In the genomic region with DNA sequence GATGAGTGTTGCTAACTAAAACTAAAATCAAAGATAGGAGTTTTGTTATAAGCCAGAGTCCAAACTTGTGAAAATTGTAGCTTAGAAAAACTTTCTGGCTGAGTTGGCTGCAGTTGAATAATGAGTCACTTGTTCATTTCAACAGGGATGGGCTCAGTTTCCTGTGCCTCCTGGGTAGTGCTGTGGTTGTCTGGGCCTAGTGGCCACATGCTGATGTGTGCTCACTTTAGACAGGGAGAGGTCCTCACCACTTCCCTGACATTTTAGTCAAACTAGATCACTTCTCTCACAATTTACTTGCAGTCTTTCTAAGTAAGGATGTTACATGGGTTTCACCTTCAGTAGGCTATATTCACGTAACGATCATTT, we compare ENCODE assay signal across 10 cellular contexts. TPM values are rescaled to one million over a fixed set of nuclear protein-coding genes. Genes with fewer than 3 reads are reported as not detected.
DNase-seq lines count a peak whose midpoint lies in the region; ATAC-seq and TF ChIP-seq lines count a peak whose summit lies in the region.
"Had no signal": no experiment of that assay in that cellular context is flagged by ENCODE, and none has a peak within 500 bp of the region (broad histone marks: within the 10 kb centered on the region; RNA-seq: fewer than 3 reads in every experiment).

No MANE protein-coding gene starts in this region.

- no peak overlapping the region for H3K27ac Mint-ChIP-seq in central memory CD8-positive, alpha-beta T cell (ENCODE audit: low read depth)
- H3K27ac Mint-ChIP-seq: naive thymus-derived CD8-positive, alpha-beta T cell had no signal

- WGBS in ovary, 3 donors = 90 to 95% (median 92%) methylated on average over 2 of the region's 2 CpGs

- no peaks in the 10 kb centered on the region for H3K27me3 Mint-ChIP-seq in central memory CD8-positive, alpha-beta T cell

- no peaks in the 10 kb centered on the region for H3K9me3 ChIP-seq in HEK293 (ENCODE audit: control insufficient read depth, insufficient read depth, low read depth, low read length)
- no peaks in the 10 kb centered on the region for H3K9me3 ChIP-seq in ovary
- H3K9me3 ChIP-seq: SJCRH30 had no signal

- POLR2A ChIA-PET in HEK293 (lab: Yijun Ruan, JAX) = no interaction called here

- ATAC-seq in central memory CD8-positive, alpha-beta T cell (replicated peaks; ENCODE audit: extremely low read depth, poor library complexity, severe bottlenecking) = peak; percentile 97

- no peak for TF ChIP-seq EP300 in ovary (IDR thresholded peaks at IDR 0.05)

- no peak overlapping the region for H3K4me3 Mint-ChIP-seq in central memory CD8-positive, alpha-beta T cell
- H3K4me3 Mint-ChIP-seq: naive thymus-derived CD8-positive, alpha-beta T cell had no signal

- DNase-seq in GM12865 (ENCODE audit: low read depth) = peak; percentile 88
- peak; percentile 86 for DNase-seq in RPMI7951 (ENCODE audit: low read depth)
- DNase-seq in central memory CD8-positive, alpha-beta T cell (ENCODE audit: low spot score in 2 of 2) = peak in 1 of 2 donors; percentile 40
- no peak for DNase-seq in nucleus accumbens (lab: John Stamatoyannopoulos, UW)
- no peak for DNase-seq in NCI-H2227 (lab: John Stamatoyannopoulos, UW; ENCODE audit: unreplicated experiment)
- no peak for DNase-seq in ovary

- H3K9me3 Mint-ChIP-seq in central memory CD8-positive, alpha-beta T cell = no peaks in the 10 kb centered on the region
- H3K9me3 Mint-ChIP-seq: naive thymus-derived CD8-positive, alpha-beta T cell had no signal

- TF ChIP-seq POLR2A in ovary (IDR thresholded peaks at IDR 0.05) = no peak

- peaks cover 1% of the 10 kb centered on the region for H3K36me3 Mint-ChIP-seq in central memory CD8-positive, alpha-beta T cell (ENCODE audit: insufficient read depth)
- H3K36me3 Mint-ChIP-seq: naive thymus-derived CD8-positive, alpha-beta T cell had no signal

- no peaks in the 10 kb centered on the region for H3K27me3 ChIP-seq in ovary
- H3K27me3 ChIP-seq: SJCRH30 had no signal

- H3K27ac ChIP-seq in HEK293 (ENCODE audit: extremely low read depth, low read depth, low read length) (no peak overlapping the region), skin epidermis (peak overlapping the region in 12 of 21 experiments; percentile 32 to 66 (median 50)), ovary (no peak overlapping the region)
- H3K27ac ChIP-seq: SJCRH30 had no signal

- no peak overlapping the region for H3K4me3 ChIP-seq in GM12865 (ENCODE audit: low read depth, low read length)
- H3K4me3 ChIP-seq in HEK293 (ENCODE audit: low read depth, low read length) = no peak overlapping the region
- no peak overlapping the region for H3K4me3 ChIP-seq in skin epidermis
- no peak overlapping the region for H3K4me3 ChIP-seq in ovary
- H3K4me3 ChIP-seq: SJCRH30 had no signal

- CTCF ChIA-PET in HEK293 (lab: Yijun Ruan, JAX) = interaction anchor here (0.6 to 0.7 kb wide), 2 partner anchors 92 to 353 kb away, joined by 3 to 8 read pairs; no protein-coding TSS in a partner anchor

- TF ChIP-seq CTCF in GM12865 (IDR thresholded peaks at IDR 0.05; ENCODE audit: insufficient read depth, low read depth, low read length, missing control alignments) (no peak), HEK293 (tag by site-specific recombination; IDR thresholded peaks at IDR 0.05) (no peak), ovary (IDR thresholded peaks at IDR 0.05) (no peak)

- H3K36me3 ChIP-seq in HEK293 (ENCODE audit: control insufficient read depth in 2 of 2, insufficient read depth in 1 of 2, low read length in 2 of 2) = no peaks in the 10 kb centered on the region
- no peaks in the 10 kb centered on the region for H3K36me3 ChIP-seq in ovary
- H3K36me3 ChIP-seq: SJCRH30 had no signal

- intact Hi-C loops in ovary (cut with DNase I) = no loop called here

- H3K4me1 ChIP-seq in HEK293 (ENCODE audit: control insufficient read depth, insufficient read depth, low read length) (no peaks in the 10 kb centered on the region), ovary (ENCODE audit: insufficient read depth) (no peaks in the 10 kb centered on the region)
- H3K4me1 ChIP-seq: SJCRH30 had no signal

- H3K4me1 Mint-ChIP-seq in central memory CD8-positive, alpha-beta T cell = no peaks in the 10 kb centered on the region

TF ChIP-seq in HEK293, 187 proteins besides CTCF, POLR2A, EP300 and RAD21:
- TF ChIP-seq ZNF701 (tag by site-specific recombination; IDR thresholded peaks at IDR 0.05) (no peak), GLIS1 (tag by site-specific recombination; IDR thresholded peaks at IDR 0.05) (0 out of 2 replicates have a peak, but pooled peaks have one; percentile 22), MYNN (tag by site-specific recombination; IDR thresholded peaks at IDR 0.05; ENCODE audit: borderline replicate concordance) (no peak)

RNA-seq across cellular contexts. Expression of a gene that starts 6.3 kb away (rescaled TPM):
- 74.8 and 86.9 TPM in 2 replicates for total RNA-seq in RPMI7951 (2014; rRNA removed; shearing (Covaris generic))
- total RNA-seq in ovary = 10 to 100 TPM; 28.6 to 35.7 (median 31.2) TPM
- 10 to 100 TPM; 22.6 to 27.7 TPM for polyA plus RNA-seq in ovary

Comparison
In these comparisons a context has a peak if more than half of its experiments do, and no peak if none do; other contexts are left out.
1. DNase-seq: peak in GM12865 (single experiment) and RPMI7951 (single experiment); none in nucleus accumbens (0 of 56), NCI-H2227 (single experiment) and ovary (0 of 5).
2. H3K27ac ChIP-seq: peak in skin epidermis (12 of 21); none in HEK293 (single experiment) and ovary (0 of 2).